In the genomic region with DNA sequence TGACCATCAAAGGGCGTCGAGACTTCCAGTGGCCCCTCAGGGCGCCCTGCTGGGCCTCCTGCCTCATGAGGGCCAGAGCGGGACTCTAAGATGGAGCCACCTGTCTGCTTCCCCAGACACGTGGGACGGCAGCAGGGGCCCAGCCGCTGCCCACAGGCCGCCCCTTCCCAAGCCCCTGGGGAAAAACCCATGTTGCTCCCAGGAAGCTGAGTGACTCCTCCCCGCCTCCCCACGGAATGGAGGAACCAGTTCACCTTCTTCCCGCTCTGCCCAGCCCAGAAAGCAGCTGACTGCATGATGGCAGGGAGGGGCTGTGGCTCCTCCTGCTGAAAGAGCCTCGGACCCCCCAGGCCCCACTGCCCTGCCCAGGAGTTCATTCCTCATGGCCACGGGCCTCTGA, we compare ENCODE assay signal across 12 cellular contexts. TPM values are rescaled to one million over a fixed set of nuclear protein-coding genes. Genes with fewer than 3 reads are reported as not detected.
DNase-seq lines count a peak whose midpoint lies in the region; ATAC-seq and TF ChIP-seq lines count a peak whose summit lies in the region.
"Had no signal": no experiment of that assay in that cellular context is flagged by ENCODE, and none has a peak within 500 bp of the region (broad histone marks: within the 10 kb centered on the region; RNA-seq: fewer than 3 reads in every experiment).

No MANE protein-coding gene starts in this region.

- peak overlapping the region; percentile 14 for H3K27ac Mint-ChIP-seq in neural progenitor cell
- H3K27ac Mint-ChIP-seq: memory B cell had no signal

- WGBS in right lobe of liver (ENCODE audit: insufficient coverage, low coverage, low lambda C conversion rate, missing lambda C conversion rate), result 85% methylated on average over 2 of the region's 13 CpGs

- H3K4me1 ChIP-seq in BLaER1, result peaks cover 52% of the 10 kb centered on the region
- H3K4me1 ChIP-seq in HEK293 (ENCODE audit: control insufficient read depth, insufficient read depth, low read length), result no peaks in the 10 kb centered on the region
- no peaks in the 10 kb centered on the region for H3K4me1 ChIP-seq in neural progenitor cell
- peaks cover 0 to 3% (median 0%) of the 10 kb centered on the region in 4 donors for H3K4me1 ChIP-seq in right lobe of liver

- H3K27ac ChIP-seq in BLaER1 (peak overlapping the region; percentile 73), HEK293 (ENCODE audit: extremely low read depth, low read depth, low read length) (no peak overlapping the region), coronary artery (peak overlapping the region; percentile 53 to 69), neural progenitor cell (peak overlapping the region; percentile 37), right lobe of liver (no peak overlapping the region)

- peaks cover 14% of the 10 kb centered on the region for H3K36me3 Mint-ChIP-seq in neural progenitor cell

- H3K9me3 ChIP-seq in BLaER1 (no peaks in the 10 kb centered on the region), HEK293 (ENCODE audit: control insufficient read depth, insufficient read depth, low read depth, low read length) (no peaks in the 10 kb centered on the region), neural progenitor cell (ENCODE audit: low read depth) (no peaks in the 10 kb centered on the region), right lobe of liver (no peaks in the 10 kb centered on the region)

- TF ChIP-seq CTCF in HEK293 (tag by site-specific recombination; IDR thresholded peaks at IDR 0.05) (no peak), coronary artery (IDR thresholded peaks at IDR 0.05) (no peak), neural progenitor cell (IDR thresholded peaks at IDR 0.05) (no peak), right lobe of liver (IDR thresholded peaks at IDR 0.05) (no peak)

- ATAC-seq in GM19467 (IDR thresholded peaks at IDR 0.05; ENCODE audit: unreplicated experiment) (no peak), right lobe of liver (no peak)

- H3K79me2 ChIP-seq in neural progenitor cell (ENCODE audit: low read depth), result peaks cover 16% of the 10 kb centered on the region

- peak overlapping the region; percentile 63 for H3K9ac ChIP-seq in BLaER1
- peak overlapping the region; percentile 25 for H3K9ac ChIP-seq in neural progenitor cell

- POLR2A ChIA-PET in HEK293 (lab: Yijun Ruan, JAX), result interaction anchor here (0.6 kb wide), 1 partner anchor 107 kb away, joined by 4 read pairs; no protein-coding TSS in a partner anchor

- H3K9me3 Mint-ChIP-seq in neural progenitor cell, result no peaks in the 10 kb centered on the region
- H3K9me3 Mint-ChIP-seq: memory B cell had no signal

- H3F3A ChIP-seq in neural progenitor cell (ENCODE audit: low read depth), result peaks cover 6% of the 10 kb centered on the region

- H3K27me3 Mint-ChIP-seq in neural progenitor cell (ENCODE audit: insufficient read depth, low read depth), result peaks cover 3% of the 10 kb centered on the region
- H3K27me3 Mint-ChIP-seq: memory B cell had no signal

- H3K4me3 ChIP-seq in BLaER1 (peak overlapping the region; percentile 31; the same call in 1 of the 2 replicates), HEK293 (ENCODE audit: low read depth, low read length) (no peak overlapping the region), coronary artery (no peak overlapping the region), neural progenitor cell (no peak overlapping the region), right lobe of liver (no peak overlapping the region)

- H3K36me3 ChIP-seq in BLaER1 (peaks cover 96% of the 10 kb centered on the region), HEK293 (ENCODE audit: control insufficient read depth in 2 of 2, insufficient read depth in 1 of 2, low read length in 2 of 2) (peaks cover 0 to 80% of the 10 kb centered on the region in 2 experiments; a peak in 2 of 3 replicates), neural progenitor cell (no peaks in the 10 kb centered on the region), right lobe of liver (peaks cover 3 to 36% (median 18%) of the 10 kb centered on the region in 4 donors)

- TF ChIP-seq POLR2A in right lobe of liver (IDR thresholded peaks at IDR 0.05), result no peak

- intact Hi-C loops in right lobe of liver (cut with DNase I), result no loop called here

- DNase-seq in coronary artery (ENCODE audit: low spot score) (no peak), neural progenitor cell (ENCODE audit: low spot score) (no peak), occipital lobe (lab: John Stamatoyannopoulos, UW) (no peak), NCI-H1417 (lab: John Stamatoyannopoulos, UW) (no peak), right lobe of liver (no peak)
- DNase-seq: activated CD4-positive, alpha-beta T cell treated with anti-CD3 and anti-CD28 coated beads for 4 hours; NCI-H2171 treated with DMSO at 0.1 percent for 48 hours; small intestine had no signal

- H2AFZ ChIP-seq in neural progenitor cell (replicated peaks), result no peak overlapping the region

- peak overlapping the region; percentile 84 for H3K4me2 ChIP-seq in BLaER1
- H3K4me2 ChIP-seq in neural progenitor cell, result no peak overlapping the region

- peaks cover 7% of the 10 kb centered on the region for H3K4me1 Mint-ChIP-seq in neural progenitor cell

- H3K4me3 Mint-ChIP-seq in neural progenitor cell, result no peak overlapping the region
- H3K4me3 Mint-ChIP-seq: memory B cell had no signal

- H4K20me1 ChIP-seq in BLaER1 (peaks cover 97% of the 10 kb centered on the region), neural progenitor cell (ENCODE audit: low read depth) (peaks cover 14% of the 10 kb centered on the region)

- H3K27me3 ChIP-seq in BLaER1 (no peaks in the 10 kb centered on the region), neural progenitor cell (no peaks in the 10 kb centered on the region), right lobe of liver (no peaks in the 10 kb centered on the region)

- CTCF ChIA-PET in HEK293 (lab: Yijun Ruan, JAX), result interaction anchor here (2.3 kb wide), 1 partner anchor 14 kb away, joined by 5 read pairs; no protein-coding TSS in a partner anchor

TF ChIP-seq in HEK293, 187 proteins besides CTCF, POLR2A, EP300 and RAD21:
- TF ChIP-seq GLIS2 (tag by site-specific recombination; IDR thresholded peaks at IDR 0.05), result peak; percentile 15; the same call in 1 of the 2 replicates
- TF ChIP-seq MEIS1 (CRISPR knock-in tag; IDR thresholded peaks at IDR 0.05; ENCODE audit: borderline replicate concordance), result no peak
- TF ChIP-seq, protein P1, sequence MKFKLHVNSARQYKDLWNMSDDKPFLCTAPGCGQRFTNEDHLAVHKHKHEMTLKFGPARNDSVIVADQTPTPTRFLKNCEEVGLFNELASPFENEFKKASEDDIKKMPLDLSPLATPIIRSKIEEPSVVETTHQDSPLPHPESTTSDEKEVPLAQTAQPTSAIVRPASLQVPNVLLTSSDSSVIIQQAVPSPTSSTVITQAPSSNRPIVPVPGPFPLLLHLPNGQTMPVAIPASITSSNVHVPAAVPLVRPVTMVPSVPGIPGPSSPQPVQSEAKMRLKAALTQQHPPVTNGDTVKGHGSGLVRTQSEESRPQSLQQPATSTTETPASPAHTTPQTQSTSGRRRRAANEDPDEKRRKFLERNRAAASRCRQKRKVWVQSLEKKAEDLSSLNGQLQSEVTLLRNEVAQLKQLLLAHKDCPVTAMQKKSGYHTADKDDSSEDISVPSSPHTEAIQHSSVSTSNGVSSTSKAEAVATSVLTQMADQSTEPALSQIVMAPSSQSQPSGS (tag by site-specific recombination; IDR thresholded peaks at IDR 0.05; ENCODE audit: low read depth), result no peak
- no peak for TF ChIP-seq ZNF571 (tag by site-specific recombination; IDR thresholded peaks at IDR 0.05)
- TF ChIP-seq, protein P2, sequence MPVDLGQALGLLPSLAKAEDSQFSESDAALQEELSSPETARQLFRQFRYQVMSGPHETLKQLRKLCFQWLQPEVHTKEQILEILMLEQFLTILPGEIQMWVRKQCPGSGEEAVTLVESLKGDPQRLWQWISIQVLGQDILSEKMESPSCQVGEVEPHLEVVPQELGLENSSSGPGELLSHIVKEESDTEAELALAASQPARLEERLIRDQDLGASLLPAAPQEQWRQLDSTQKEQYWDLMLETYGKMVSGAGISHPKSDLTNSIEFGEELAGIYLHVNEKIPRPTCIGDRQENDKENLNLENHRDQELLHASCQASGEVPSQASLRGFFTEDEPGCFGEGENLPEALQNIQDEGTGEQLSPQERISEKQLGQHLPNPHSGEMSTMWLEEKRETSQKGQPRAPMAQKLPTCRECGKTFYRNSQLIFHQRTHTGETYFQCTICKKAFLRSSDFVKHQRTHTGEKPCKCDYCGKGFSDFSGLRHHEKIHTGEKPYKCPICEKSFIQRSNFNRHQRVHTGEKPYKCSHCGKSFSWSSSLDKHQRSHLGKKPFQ (tag by site-specific recombination; IDR thresholded peaks at IDR 0.05), result no peak
- TF ChIP-seq, protein P3, sequence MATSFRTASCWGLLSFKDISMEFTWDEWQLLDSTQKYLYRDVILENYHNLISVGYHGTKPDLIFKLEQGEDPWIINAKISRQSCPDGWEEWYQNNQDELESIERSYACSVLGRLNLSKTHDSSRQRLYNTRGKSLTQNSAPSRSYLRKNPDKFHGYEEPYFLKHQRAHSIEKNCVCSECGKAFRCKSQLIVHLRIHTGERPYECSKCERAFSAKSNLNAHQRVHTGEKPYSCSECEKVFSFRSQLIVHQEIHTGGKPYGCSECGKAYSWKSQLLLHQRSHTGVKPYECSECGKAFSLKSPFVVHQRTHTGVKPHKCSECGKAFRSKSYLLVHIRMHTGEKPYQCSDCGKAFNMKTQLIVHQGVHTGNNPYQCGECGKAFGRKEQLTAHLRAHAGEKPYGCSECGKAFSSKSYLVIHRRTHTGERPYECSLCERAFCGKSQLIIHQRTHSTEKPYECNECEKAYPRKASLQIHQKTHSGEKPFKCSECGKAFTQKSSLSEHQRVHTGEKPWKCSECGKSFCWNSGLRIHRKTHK (tag by site-specific recombination; IDR thresholded peaks at IDR 0.05), result no peak
- no peak for TF ChIP-seq ZNF623 (tag by site-specific recombination; IDR thresholded peaks at IDR 0.05)
- no peak for TF ChIP-seq ZFHX2 (tag by site-specific recombination; conservative IDR thresholded peaks at IDR 0.05)

RNA-seq across cellular contexts. Expression of gene RAB35, which starts 14.9 kb away (rescaled TPM):
- 17.5 and 24.5 TPM in 2 replicates for total RNA-seq in neural progenitor cell (ENCODE audit: low replicate concordance)
- 34.8 TPM for total RNA-seq in occipital lobe
- 10 to 100 TPM; 11.7 to 22.1 (median 14.7) TPM for total RNA-seq in right lobe of liver

Comparison
In these comparisons a context has a peak if more than half of its experiments do, and no peak if none do; other contexts are left out.
1. H3K27ac ChIP-seq: peak in BLaER1 (single experiment), coronary artery (2 of 2) and neural progenitor cell (single experiment); none in HEK293 (single experiment) and right lobe of liver (0 of 3).